11 cellular contexts compared by ENCODE assay signal in genomic region chr2:110675679-110676078, GRCh38. TPM values are rescaled to one million over a fixed set of nuclear protein-coding genes. Genes with fewer than 3 reads are reported as not detected.
DNase-seq lines count a peak whose midpoint lies in the region; ATAC-seq and TF ChIP-seq lines count a peak whose summit lies in the region.
"Had no signal": no experiment of that assay in that cellular context is flagged by ENCODE, and none has a peak within 500 bp of the region (broad histone marks: within the 10 kb centered on the region; RNA-seq: fewer than 3 reads in every experiment).

No MANE protein-coding gene starts in this region.

- WGBS in mesenchymal stem cell = 87% methylated on average over 6 of the region's 6 CpGs

- POLR2A ChIA-PET in PC-3 (lab: Charles Lee; ENCODE audit: unreplicated experiment) = interaction anchor here (0.6 kb wide), 1 partner anchor 34 kb away, joined by 3 read pairs; no protein-coding TSS in a partner anchor

- H2AFZ ChIP-seq in PC-3 (ENCODE audit: low read length) = no peak overlapping the region
- H2AFZ ChIP-seq in mesenchymal stem cell (ENCODE audit: low read depth, low read length) = no peak overlapping the region

- H3K14ac ChIP-seq in mesenchymal stem cell (ENCODE audit: low read length in 2 of 2) = no peak overlapping the region

- H3K4me3 ChIP-seq in DOHH2 (ENCODE audit: low read length) (peak overlapping the region; percentile 94), PC-3 (ENCODE audit: low read length) (peak overlapping the region; percentile 94; the same call in 1 of the 2 replicates), mesenchymal stem cell (ENCODE audit: insufficient read depth in 1 of 2, low read depth in 1 of 2, low read length in 2 of 2) (no peak overlapping the region), MG63 (no peak overlapping the region)
- H3K4me3 ChIP-seq: sigmoid colon had no signal

- TF ChIP-seq CTCF in DOHH2 (IDR thresholded peaks at IDR 0.05; ENCODE audit: low read depth, low read length, poor library complexity, severe bottlenecking) (no peak), PC-3 (conservative IDR thresholded peaks at IDR 0.05; ENCODE audit: low read depth, low read length) (no peak)

- H2BK15ac ChIP-seq in mesenchymal stem cell (ENCODE audit: low read depth, poor library complexity, severe bottlenecking) = no peak overlapping the region

- H3K23ac ChIP-seq in mesenchymal stem cell (ENCODE audit: low read length in 2 of 2) = no peak overlapping the region

- no peak overlapping the region for H3K4ac ChIP-seq in mesenchymal stem cell (ENCODE audit: low read depth in 1 of 2, low read length in 2 of 2)

- H3K9ac ChIP-seq in PC-3 (ENCODE audit: low read length) (no peak overlapping the region), mesenchymal stem cell (ENCODE audit: low read length) (no peak overlapping the region)

- ATAC-seq in GM19438 (IDR thresholded peaks at IDR 0.05; ENCODE audit: low read depth, unreplicated experiment) (peak; percentile 7), PC-3 (no peak), sciatic nerve (no peak), HG02973 (IDR thresholded peaks at IDR 0.05; ENCODE audit: unreplicated experiment) (no peak)

- DNase-seq in PC-3 (peak; percentile 38), mesenchymal stem cell (peak; percentile 40), sciatic nerve (ENCODE audit: low spot score) (no peak), MG63 (no peak), hepatic stellate cell (ENCODE audit: low spot score) (no peak)
- DNase-seq: hippocampal formation, sigmoid colon had no signal

- no peak overlapping the region for H2BK120ac ChIP-seq in mesenchymal stem cell (ENCODE audit: low read depth, low read length)

- no TSS peak for BruUV-seq in PC-3 (replicated peaks; lab: Mats Ljungman, UMichigan)

- H4K91ac ChIP-seq in mesenchymal stem cell (ENCODE audit: low read length) = no peak overlapping the region

- H3F3A ChIP-seq in DOHH2 (ENCODE audit: control insufficient read depth, insufficient read depth) = peaks cover 20% of the 10 kb centered on the region
- peaks cover 7% of the 10 kb centered on the region for H3F3A ChIP-seq in PC-3 (ENCODE audit: low read length, unreplicated experiment)

- H4K8ac ChIP-seq in mesenchymal stem cell (ENCODE audit: low read length) = peak overlapping the region; percentile 38

- H3K36me3 ChIP-seq in DOHH2 (ENCODE audit: control insufficient read depth, low read length) (peaks cover 64% of the 10 kb centered on the region), PC-3 (ENCODE audit: low read depth, low read length) (peaks cover 37% of the 10 kb centered on the region), mesenchymal stem cell (ENCODE audit: control insufficient read depth in 1 of 2, insufficient read depth in 2 of 2, low read depth in 1 of 2, low read length in 2 of 2) (peaks cover 0 to 5% of the 10 kb centered on the region in 2 experiments), MG63 (peaks cover 34% of the 10 kb centered on the region)
- H3K36me3 ChIP-seq: sigmoid colon had no signal

- H3K18ac ChIP-seq in mesenchymal stem cell (ENCODE audit: low read depth in 1 of 2, low read length in 2 of 2) = peak overlapping the region in 1 of 2 experiments; percentile 84

- H3K27me3 ChIP-seq in DOHH2 (ENCODE audit: control insufficient read depth, low read length) = no peaks in the 10 kb centered on the region
- H3K27me3 ChIP-seq in PC-3 (ENCODE audit: low read length) = no peaks in the 10 kb centered on the region
- no peaks in the 10 kb centered on the region for H3K27me3 ChIP-seq in mesenchymal stem cell (ENCODE audit: control insufficient read depth in 1 of 2, insufficient read depth in 1 of 2, low read length in 2 of 2)
- no peaks in the 10 kb centered on the region for H3K27me3 ChIP-seq in MG63

- no peak overlapping the region for H2BK5ac ChIP-seq in mesenchymal stem cell (ENCODE audit: low read depth, low read length, poor library complexity, severe bottlenecking)

- H3K9me2 ChIP-seq in DOHH2 (replicated peaks; ENCODE audit: control insufficient read depth, low read length) (no peaks in the 10 kb centered on the region), PC-3 (replicated peaks; ENCODE audit: low read length) (no peaks in the 10 kb centered on the region)

- H4K20me1 ChIP-seq in DOHH2 (ENCODE audit: control insufficient read depth, insufficient read depth, low read depth, low read length) (peaks cover 8% of the 10 kb centered on the region; the same call in 1 of the 2 replicates), PC-3 (ENCODE audit: low read length) (peaks cover 12% of the 10 kb centered on the region; the same call in 1 of the 2 replicates)

- intact Hi-C loops in PC-3 (cut with micrococcal nuclease) = no loop called here
- intact Hi-C loops in sciatic nerve (cut with DNase I) = no loop called here

- CTCF ChIA-PET in PC-3 (lab: Charles Lee) = no interaction called here

- H3K79me2 ChIP-seq in DOHH2 (ENCODE audit: control insufficient read depth, low read length) (peaks cover 71% of the 10 kb centered on the region), PC-3 (ENCODE audit: low read length) (peaks cover 54% of the 10 kb centered on the region)

- H3K9me3 ChIP-seq in DOHH2 (ENCODE audit: control insufficient read depth, insufficient read depth, low read length) (no peaks in the 10 kb centered on the region), PC-3 (ENCODE audit: low read length) (no peaks in the 10 kb centered on the region), mesenchymal stem cell (ENCODE audit: control insufficient read depth, low read length) (no peaks in the 10 kb centered on the region), MG63 (no peaks in the 10 kb centered on the region)
- H3K9me3 ChIP-seq: sigmoid colon had no signal

- H3K79me1 ChIP-seq in mesenchymal stem cell (replicated peaks; ENCODE audit: low read length, poor library complexity, severe bottlenecking) = peaks cover 15% of the 10 kb centered on the region

- no peak overlapping the region for H2BK12ac ChIP-seq in mesenchymal stem cell (ENCODE audit: low read length in 2 of 2)

- peak overlapping the region; percentile 23 for H2AK5ac ChIP-seq in mesenchymal stem cell (ENCODE audit: low read length, severe bottlenecking)

- H3K4me2 ChIP-seq in DOHH2 (ENCODE audit: low read length) (peak overlapping the region; percentile 88), PC-3 (ENCODE audit: low read length) (peak overlapping the region; percentile 89), mesenchymal stem cell (ENCODE audit: low read length, poor library complexity, severe bottlenecking) (no peak overlapping the region)

- H3K27ac ChIP-seq in DOHH2 (ENCODE audit: low read depth, low read length) (peak overlapping the region; percentile 74), PC-3 (ENCODE audit: low read length) (peak overlapping the region; percentile 58), mesenchymal stem cell (ENCODE audit: low read length, poor library complexity, severe bottlenecking) (no peak overlapping the region)
- H3K27ac ChIP-seq: sigmoid colon had no signal

- H3K4me1 ChIP-seq in DOHH2 (ENCODE audit: control insufficient read depth, low read length) (peaks cover 33% of the 10 kb centered on the region), PC-3 (ENCODE audit: insufficient read depth, low read length) (peaks cover 27% of the 10 kb centered on the region), mesenchymal stem cell (ENCODE audit: control insufficient read depth, insufficient read depth, low read depth, low read length) (peaks cover 6% of the 10 kb centered on the region)

RNA-seq across cellular contexts. Expression of gene BUB1, which starts 2.2 kb away (rescaled TPM):
- 80.1 and 89.8 TPM in 2 replicates for total RNA-seq in PC-3 (2014; rRNA removed)
- polyA plus RNA-seq in mesenchymal stem cell (2013, experiment 1 of 2) = 5.1 TPM
- 5.3 TPM for polyA plus RNA-seq in mesenchymal stem cell (2013, experiment 2 of 2)
- 0.27 TPM for total RNA-seq in sciatic nerve
- total RNA-seq in MG63 (2014; rRNA removed; shearing (Covaris generic); ENCODE audit: low replicate concordance) = 54.3 and 87.3 TPM in 2 replicates

RNA-seq across cellular contexts. Expression of gene ACOXL, which starts 56.7 kb away (rescaled TPM):
- total RNA-seq in PC-3 (2014; rRNA removed) = 15.5 and 16.3 TPM in 2 replicates
- polyA plus RNA-seq in mesenchymal stem cell (2013, experiment 1 of 2) = 0.04 TPM
- polyA plus RNA-seq in mesenchymal stem cell (2013, experiment 2 of 2) = 0.01 TPM
- not detected for total RNA-seq in sciatic nerve
- not detected in 2 replicates for total RNA-seq in MG63 (2014; rRNA removed; shearing (Covaris generic); ENCODE audit: low replicate concordance)
- total RNA-seq: sigmoid colon had no signal
- polyA plus RNA-seq: IgD-negative memory B cell had no signal

Comparison
In these comparisons a context has a peak if more than half of its experiments do, and no peak if none do; other contexts are left out.
1. H3K4me3 ChIP-seq: peak in DOHH2 (single experiment) and PC-3 (single experiment); none in mesenchymal stem cell (0 of 2) and MG63 (single experiment).
2. DNase-seq: peak in PC-3 (single experiment) and mesenchymal stem cell (single experiment); none in sciatic nerve (single experiment), MG63 (single experiment) and hepatic stellate cell (single experiment).
3. RNA of gene BUB1, which starts 2.2 kb away (total RNA-seq): 80.1 to 89.8 TPM in PC-3 and 54.3 to 87.3 TPM in MG63; 0.27 TPM in sciatic nerve (single experiment); every median in the first group is over 10 times any median in the second.
4. RNA of gene ACOXL, which starts 56.7 kb away (total RNA-seq): 15.5 to 16.3 TPM in PC-3; not detected in sciatic nerve (single experiment) and not detected in MG63; every median in the first group is over 10 times any median in the second.